Comparison of ENCODE assay signal across 12 cellular contexts in the genomic region with DNA sequence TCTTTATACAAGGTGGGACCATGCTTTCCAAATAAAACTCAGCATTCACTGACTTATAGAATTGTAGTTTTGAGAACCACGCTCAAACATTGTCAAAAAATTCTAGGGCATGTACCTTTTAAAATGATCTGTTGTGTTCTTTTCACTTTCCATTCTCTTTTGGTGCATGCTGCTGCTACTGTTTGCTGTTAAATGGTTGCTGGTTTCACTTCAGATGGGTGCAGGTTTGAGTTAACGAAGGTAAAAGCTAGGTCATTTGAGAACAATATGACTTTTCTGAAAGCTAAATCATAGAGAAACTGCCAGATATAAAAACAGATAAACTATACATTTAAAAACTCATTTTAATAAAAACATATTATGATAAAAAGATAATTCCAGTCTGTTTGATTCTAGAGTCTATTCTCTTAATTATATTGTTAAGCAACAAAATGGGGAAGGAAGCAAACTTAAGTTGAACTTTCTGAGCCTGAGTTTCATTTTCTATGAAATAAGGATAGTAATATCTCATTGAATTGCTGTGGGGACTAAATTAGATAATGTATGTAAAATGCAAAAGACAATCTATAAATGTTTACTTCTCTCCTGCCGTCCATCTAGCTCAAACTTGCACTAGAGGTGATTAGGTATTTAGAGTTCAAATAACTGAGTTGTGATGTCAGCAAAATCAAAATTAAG.
A peak's percentile ranks its signal among the peaks of the same experiment; 100 is the strongest.
DNase-seq lines count a peak whose midpoint lies in the region; ATAC-seq and TF ChIP-seq lines count a peak whose summit lies in the region.
"Had no signal": no experiment of that assay in that cellular context is flagged by ENCODE, and none has a peak within 500 bp of the region (broad histone marks: within the 10 kb centered on the region; RNA-seq: fewer than 3 reads in every experiment).

No MANE protein-coding gene starts in this region.

- intact Hi-C loops in ovary (cut with DNase I), result no loop called here

- no peak for TF ChIP-seq EP300 in ovary (IDR thresholded peaks at IDR 0.05)

- WGBS in ovary, 3 donors, result 74 to 84% (median 80%) methylated on average over 3 of the region's 3 CpGs

- H3K27me3 ChIP-seq in right atrium auricular region (no peaks in the 10 kb centered on the region), WERI-Rb-1 (ENCODE audit: insufficient read depth, low read depth, severe bottlenecking) (no peaks in the 10 kb centered on the region), ovary (no peaks in the 10 kb centered on the region)

- no peak overlapping the region for H3K4me3 ChIP-seq in right atrium auricular region
- H3K4me3 ChIP-seq in WERI-Rb-1 (ENCODE audit: low read depth, low read length), result no peak overlapping the region
- no peak overlapping the region for H3K4me3 ChIP-seq in ovary

- H3K27ac ChIP-seq in right atrium auricular region (no peak overlapping the region), WERI-Rb-1 (no peak overlapping the region), ovary (no peak overlapping the region)

- DNase-seq in right atrium auricular region (ENCODE audit: low spot score), result no peak
- DNase-seq in HK-2 (ENCODE audit: unreplicated experiment), result no peak
- DNase-seq in WERI-Rb-1, result no peak
- DNase-seq in ovary, result no peak
- DNase-seq: activated CD4-positive, alpha-beta memory T cell treated with anti-CD3 and anti-CD28 coated beads, Interleukin-2, amount 10 ng/mL, durations not matched to agents 7 days and 5 days; activated naive CD4-positive, alpha-beta T cell treated with anti-CD3 and anti-CD28 coated beads, Interleukin-2, amount 10 ng/mL, durations not matched to agents 7 days and 5 days; midbrain; NCI-H510A treated with DMSO at 0.1 percent for 48 hours had no signal

- ATAC-seq in GM18519 (IDR thresholded peaks at IDR 0.05; ENCODE audit: low FRiP score, unreplicated experiment) (peak; percentile 95), GM19463 (IDR thresholded peaks at IDR 0.05; ENCODE audit: unreplicated experiment) (peak; percentile 92), HG02884 (IDR thresholded peaks at IDR 0.05; ENCODE audit: unreplicated experiment) (peak; percentile 90), HG03558 (IDR thresholded peaks at IDR 0.05; ENCODE audit: extremely low read depth, unreplicated experiment) (peak; percentile 62)

- TF ChIP-seq POLR2A in ovary (IDR thresholded peaks at IDR 0.05), result no peak

- H3K36me3 ChIP-seq in right atrium auricular region, result no peaks in the 10 kb centered on the region
- H3K36me3 ChIP-seq in WERI-Rb-1, result no peaks in the 10 kb centered on the region
- no peaks in the 10 kb centered on the region for H3K36me3 ChIP-seq in ovary

- no peak for TF ChIP-seq CTCF in right atrium auricular region (IDR thresholded peaks at IDR 0.05)
- no peak for TF ChIP-seq CTCF in WERI-Rb-1 (IDR thresholded peaks at IDR 0.05; ENCODE audit: low read depth, low read length)
- no peak for TF ChIP-seq CTCF in ovary (IDR thresholded peaks at IDR 0.05)

- H3K9me3 ChIP-seq in right atrium auricular region (no peaks in the 10 kb centered on the region), WERI-Rb-1 (ENCODE audit: severe bottlenecking) (no peaks in the 10 kb centered on the region), ovary (no peaks in the 10 kb centered on the region)

- H3K4me1 ChIP-seq in right atrium auricular region, result no peaks in the 10 kb centered on the region
- no peaks in the 10 kb centered on the region for H3K4me1 ChIP-seq in ovary (ENCODE audit: insufficient read depth)
